In genomic region chr9:17580119-17580518, GRCh38 we compare ENCODE assay signal across 28 cellular contexts. TPM values are rescaled to one million over a fixed set of nuclear protein-coding genes. Genes with fewer than 3 reads are reported as not detected.
DNase-seq lines count a peak whose midpoint lies in the region; ATAC-seq and TF ChIP-seq lines count a peak whose summit lies in the region.
"Had no signal": no experiment of that assay in that cellular context is flagged by ENCODE, and none has a peak within 500 bp of the region (broad histone marks: within the 10 kb centered on the region; RNA-seq: fewer than 3 reads in every experiment).

No MANE protein-coding gene starts in this region.

- H2BK15ac ChIP-seq in H9 (ENCODE audit: low read depth, low read length) = no peak overlapping the region

- no peak overlapping the region for H4K91ac ChIP-seq in H9 (ENCODE audit: insufficient read length, low read depth, low read length)

- TF ChIP-seq CTCF in H9 (conservative IDR thresholded peaks at IDR 0.05) = no peak
- no peak for TF ChIP-seq CTCF in hepatocyte (IDR thresholded peaks at IDR 0.05; ENCODE audit: poor library complexity)
- TF ChIP-seq CTCF in neural progenitor cell (IDR thresholded peaks at IDR 0.05) = no peak

- H3K36me3 Mint-ChIP-seq in H9 (ENCODE audit: insufficient read depth in 1 of 3, low read depth in 3 of 3) (peaks cover 0 to 4% (median 0%) of the 10 kb centered on the region in 3 experiments; a peak in 2 of 7 replicates), neural progenitor cell (no peaks in the 10 kb centered on the region)
- H3K36me3 Mint-ChIP-seq: activated naive CD4-positive, alpha-beta T cell treated with anti-CD3 and anti-CD28 coated beads, Interleukin-2, amount 50 U/mL, for 24 hours had no signal

- peak overlapping the region; percentile 77 to 87 for H3K4me3 Mint-ChIP-seq in H9
- H3K4me3 Mint-ChIP-seq in neural progenitor cell = peak overlapping the region; percentile 50
- H3K4me3 Mint-ChIP-seq: activated CD4-positive, alpha-beta T cell treated with anti-CD3 and anti-CD28 coated beads for 36 hours; activated naive CD4-positive, alpha-beta T cell treated with anti-CD3 and anti-CD28 coated beads, Interleukin-2, amount 50 U/mL, for 24 hours had no signal

- no peaks in the 10 kb centered on the region; the same call in 1 of the 2 replicates for H3K4me1 ChIP-seq in H9 (ENCODE audit: insufficient read depth, low read length)
- H3K4me1 ChIP-seq in hepatocyte (ENCODE audit: insufficient read depth) = no peaks in the 10 kb centered on the region
- peaks cover 4% of the 10 kb centered on the region for H3K4me1 ChIP-seq in neural progenitor cell
- H3K4me1 ChIP-seq: BLaER1 had no signal

- H3K79me1 ChIP-seq in H9 (ENCODE audit: insufficient read depth, low read depth, low read length, poor library complexity, severe bottlenecking) = peaks cover 2% of the 10 kb centered on the region

- H2BK20ac ChIP-seq in H9 (ENCODE audit: low read depth, low read length, poor library complexity, severe bottlenecking) = no peak overlapping the region

- H3K27me3 ChIP-seq in H9 (ENCODE audit: insufficient read depth, low read length) = peaks cover 10% of the 10 kb centered on the region; the same call in 1 of the 2 replicates
- peaks cover 66% of the 10 kb centered on the region for H3K27me3 ChIP-seq in hepatocyte
- H3K27me3 ChIP-seq in neural progenitor cell = peaks cover 64% of the 10 kb centered on the region
- H3K27me3 ChIP-seq: BLaER1 had no signal

- H2BK12ac ChIP-seq in H9 (ENCODE audit: insufficient read length, low read depth, low read length) = no peak overlapping the region

- H3K27me3 Mint-ChIP-seq in H9 (ENCODE audit: low read depth) (peaks cover 56% of the 10 kb centered on the region), neural progenitor cell (ENCODE audit: insufficient read depth, low read depth) (peaks cover 48% of the 10 kb centered on the region)

- no peaks in the 10 kb centered on the region for H3K9me3 ChIP-seq in H9 (ENCODE audit: control insufficient read depth, low read depth, low read length)
- H3K9me3 ChIP-seq in hepatocyte (ENCODE audit: low read depth) = no peaks in the 10 kb centered on the region
- no peaks in the 10 kb centered on the region for H3K9me3 ChIP-seq in neural progenitor cell (ENCODE audit: low read depth)
- H3K9me3 ChIP-seq: left lung, psoas muscle, sigmoid colon, tibial artery had no signal

- no peak overlapping the region for H4K5ac ChIP-seq in H9 (ENCODE audit: insufficient read length, low read depth, low read length)

- H2AFZ ChIP-seq in H9 (ENCODE audit: low read length) (no peak overlapping the region), hepatocyte (no peak overlapping the region), neural progenitor cell (replicated peaks) (no peak overlapping the region)

- H3K18ac ChIP-seq in H9 (ENCODE audit: insufficient read length, low read depth, low read length) = no peak overlapping the region

- H3K4ac ChIP-seq in H9 (ENCODE audit: low read depth, low read length) = no peak overlapping the region

- H3K9me2 ChIP-seq in hepatocyte (replicated peaks; ENCODE audit: insufficient read depth) = no peaks in the 10 kb centered on the region

- no peak overlapping the region for H3K4me2 ChIP-seq in H9 (ENCODE audit: insufficient read depth, insufficient read length, low read length)
- peak overlapping the region; percentile 94 for H3K4me2 ChIP-seq in hepatocyte
- peak overlapping the region; percentile 100 for H3K4me2 ChIP-seq in neural progenitor cell
- H3K4me2 ChIP-seq: BLaER1 had no signal

- H3K27ac ChIP-seq in H9 (ENCODE audit: insufficient read length, low read depth, low read length) (no peak overlapping the region), hepatocyte (no peak overlapping the region), neural progenitor cell (no peak overlapping the region)
- H3K27ac ChIP-seq: BLaER1, brain microvascular endothelial cell, left lung, psoas muscle, sigmoid colon, tibial artery had no signal

- H3K79me2 ChIP-seq in H9 (ENCODE audit: insufficient read depth, low read length) (no peaks in the 10 kb centered on the region), hepatocyte (no peaks in the 10 kb centered on the region), neural progenitor cell (ENCODE audit: low read depth) (no peaks in the 10 kb centered on the region)

- ATAC-seq in HG02970 (IDR thresholded peaks at IDR 0.05; ENCODE audit: low FRiP score, unreplicated experiment) = no peak
- ATAC-seq in HG03342 (IDR thresholded peaks at IDR 0.05; ENCODE audit: unreplicated experiment) = no peak
- ATAC-seq: psoas muscle had no signal

- DNase-seq in H9 (no peak), NCI-H69 (lab: John Stamatoyannopoulos, UW) (peak; percentile 35), hepatocyte (ENCODE audit: low spot score) (no peak), neural progenitor cell (ENCODE audit: low spot score) (no peak)
- DNase-seq in stimulated activated CD4-positive, alpha-beta T cell treated with anti-CD3 and anti-CD28 coated beads, Interleukin-2, amount 100 ng/mL, for 48 hours = no peak
- DNase-seq: amniotic stem cell; brain microvascular endothelial cell; hippocampal formation; IMR-90; islet precursor cell; mesenchymal stem cell; MV-4-11; NCI-H2081; NCI-H446; psoas muscle; SHP77 treated with DMSO at 0.1 percent for 48 hours; sigmoid colon; stimulated activated CD4-positive, alpha-beta T cell treated with anti-CD3 and anti-CD28 coated beads, Interleukin-4, amount 100 ng/mL, for 4 hours; SW 1271 had no signal

- H4K20me1 ChIP-seq in H9 (ENCODE audit: control insufficient read depth, insufficient read depth, insufficient read length) = no peaks in the 10 kb centered on the region
- H4K20me1 ChIP-seq in hepatocyte (ENCODE audit: insufficient read depth, poor library complexity, severe bottlenecking) = no peaks in the 10 kb centered on the region
- peaks cover 3% of the 10 kb centered on the region for H4K20me1 ChIP-seq in neural progenitor cell (ENCODE audit: low read depth)
- H4K20me1 ChIP-seq: BLaER1 had no signal

- no peak overlapping the region for H3K14ac ChIP-seq in H9 (ENCODE audit: insufficient read depth, low read length)

- no peak overlapping the region for H3K27ac Mint-ChIP-seq in H9
- no peak overlapping the region for H3K27ac Mint-ChIP-seq in neural progenitor cell
- H3K27ac Mint-ChIP-seq: activated CD4-positive, alpha-beta T cell treated with anti-CD3 and anti-CD28 coated beads for 36 hours; activated naive CD4-positive, alpha-beta T cell treated with anti-CD3 and anti-CD28 coated beads, Interleukin-2, amount 50 U/mL, for 24 hours; activated T-helper 2 cell treated with anti-CD3 and anti-CD28 coated beads, Interferon-gamma antibody, Interleukin-2, Interleukin-4, amounts not matched to agents 10 μg/mL and 5 μg/mL and 100 μg/mL, durations not matched to agents 14 hours and 24 hours and 36 hours had no signal

- H3T11ph ChIP-seq in H9 (ENCODE audit: low read length) = no peak overlapping the region

- no peak overlapping the region for H3K23ac ChIP-seq in H9 (ENCODE audit: insufficient read length, low read depth, low read length)

- H2BK5ac ChIP-seq in H9 (ENCODE audit: insufficient read length, low read length) = no peak overlapping the region

- H3K4me1 Mint-ChIP-seq in H9 (peaks cover 0 to 4% of the 10 kb centered on the region in 2 experiments; a peak in 2 of 4 replicates), neural progenitor cell (peaks cover 2% of the 10 kb centered on the region)
- H3K4me1 Mint-ChIP-seq: activated naive CD4-positive, alpha-beta T cell treated with anti-CD3 and anti-CD28 coated beads, Interleukin-2, amount 50 U/mL, for 24 hours had no signal

- H2BK120ac ChIP-seq in H9 (ENCODE audit: low read depth, low read length, poor library complexity, severe bottlenecking) = no peak overlapping the region

- H3K4me3 ChIP-seq in hepatocyte (no peak overlapping the region), neural progenitor cell (peak overlapping the region; percentile 83)
- H3K4me3 ChIP-seq: BLaER1 had no signal

- H3K9me3 Mint-ChIP-seq in H9 (peaks cover 2 to 4% of the 10 kb centered on the region in 2 experiments; a peak in 4 of 5 replicates), neural progenitor cell (no peaks in the 10 kb centered on the region)
- H3K9me3 Mint-ChIP-seq: activated naive CD4-positive, alpha-beta T cell treated with anti-CD3 and anti-CD28 coated beads, Interleukin-2, amount 50 U/mL, for 24 hours; activated T-helper 2 cell treated with anti-CD3 and anti-CD28 coated beads, Interferon-gamma antibody, Interleukin-2, Interleukin-4, amounts not matched to agents 10 μg/mL and 5 μg/mL and 100 μg/mL, durations not matched to agents 14 hours and 24 hours and 36 hours had no signal

- no peak overlapping the region for H3K56ac ChIP-seq in H9 (ENCODE audit: insufficient read length, low read depth, low read length)

- H3F3A ChIP-seq in neural progenitor cell (ENCODE audit: low read depth) = peaks cover 5% of the 10 kb centered on the region

- no CpG with 5 or more reads among the region's 9 CpGs for WGBS in H9 (ENCODE audit: extremely low coverage, insufficient read length, low lambda C conversion rate)
- WGBS in hepatocyte (ENCODE audit: low lambda C conversion rate, missing lambda C conversion rate) = 82% methylated on average over 9 of the region's 9 CpGs

- H3K9ac ChIP-seq in H9 (ENCODE audit: extremely low read depth, insufficient read length, low read length) (no peak overlapping the region), neural progenitor cell (no peak overlapping the region)
- H3K9ac ChIP-seq: BLaER1 had no signal

- H3K23me2 ChIP-seq in H9 (ENCODE audit: insufficient read length, low read depth, low read length, poor library complexity, severe bottlenecking) = peaks cover 7% of the 10 kb centered on the region

- H3K36me3 ChIP-seq in hepatocyte (replicated peaks; ENCODE audit: insufficient read depth, low read depth) = no peaks in the 10 kb centered on the region
- H3K36me3 ChIP-seq in neural progenitor cell = no peaks in the 10 kb centered on the region
- H3K36me3 ChIP-seq: BLaER1, brain microvascular endothelial cell, left lung, sigmoid colon, tibial artery had no signal

- no peak overlapping the region for H2AK5ac ChIP-seq in H9 (ENCODE audit: insufficient read length, low read length)

- H4K8ac ChIP-seq in H9 (replicated peaks; ENCODE audit: insufficient read length, low read depth, low read length) = no peak overlapping the region

RNA-seq across cellular contexts. Expression of gene SH3GL2, which starts 1.3 kb away (rescaled TPM):
- total RNA-seq in H9 (2021) = 5.8 and 6.5 TPM in 2 replicates
- 5.0 and 5.8 TPM in 2 replicates for total RNA-seq in hepatocyte
- polyA plus RNA-seq in hepatocyte = 2.8 and 4.9 TPM in 2 replicates
- total RNA-seq in neural progenitor cell (ENCODE audit: low replicate concordance) = 1.2 and 1.6 TPM in 2 replicates
- total RNA-seq: activated CD4-positive, alpha-beta T cell treated with anti-CD3 and anti-CD28 coated beads for 36 hours; activated T-helper 2 cell treated with anti-CD3 and anti-CD28 coated beads, Interferon-gamma antibody, Interleukin-2, Interleukin-4, amounts not matched to agents 10 μg/mL and 5 μg/mL and 100 μg/mL, durations not matched to agents 14 hours and 24 hours and 36 hours; LHCN-M2; psoas muscle had no signal
